Comparison of ENCODE assay signal across 10 cellular contexts in the genomic region with DNA sequence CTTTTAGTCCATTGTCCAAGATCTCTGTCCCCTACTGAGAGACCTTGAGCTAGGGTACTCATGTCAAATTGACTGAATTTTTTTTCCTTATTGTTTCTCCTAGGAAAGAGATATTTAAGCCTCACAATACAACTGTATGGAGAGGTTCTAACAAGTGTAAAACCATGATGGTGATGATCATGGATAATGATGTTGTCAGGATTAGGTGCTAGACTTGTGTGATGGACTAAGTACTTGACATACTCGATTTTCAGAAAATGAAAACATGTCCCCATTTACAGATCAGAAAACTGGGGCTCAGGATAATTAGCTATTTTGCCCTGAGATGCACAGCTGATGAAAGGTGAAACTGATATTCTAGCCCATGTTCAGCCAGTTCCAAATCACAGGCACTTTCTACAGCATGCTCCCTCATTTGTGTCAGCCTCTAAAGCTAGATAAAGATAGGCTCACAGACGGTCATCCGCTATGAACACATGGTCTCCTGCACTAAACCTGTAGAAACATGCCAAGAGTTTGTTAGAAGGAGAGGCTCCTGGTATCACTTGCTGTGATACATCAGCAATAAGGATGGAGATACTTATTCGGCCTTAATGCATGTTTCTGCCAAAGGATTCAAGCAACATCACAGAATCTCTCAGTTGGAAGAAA.
DNase-seq lines count a peak whose midpoint lies in the region; ATAC-seq and TF ChIP-seq lines count a peak whose summit lies in the region.
"Had no signal": no experiment of that assay in that cellular context is flagged by ENCODE, and none has a peak within 500 bp of the region (broad histone marks: within the 10 kb centered on the region; RNA-seq: fewer than 3 reads in every experiment).

No MANE protein-coding gene starts in this region.

- H3K79me2 ChIP-seq in ACC112 (ENCODE audit: control insufficient read depth, insufficient read depth, low read length, unreplicated experiment), result peaks cover 72% of the 10 kb centered on the region

- H3K4me1 ChIP-seq in ACC112 (ENCODE audit: control insufficient read depth, insufficient read depth, low read length, unreplicated experiment), result peaks cover 71% of the 10 kb centered on the region

- H3K4me3 ChIP-seq in ACC112 (ENCODE audit: low read depth, low read length) (no peak overlapping the region), brain microvascular endothelial cell (ENCODE audit: low read depth, low read length) (no peak overlapping the region)
- H3K4me3 ChIP-seq: SK-N-MC had no signal

- H3K27ac Mint-ChIP-seq in HFFc6, result peak overlapping the region; percentile 89
- peak overlapping the region; percentile 89 to 97 for H3K27ac Mint-ChIP-seq in natural killer cell treated with Interleukin-12 subunit alpha and Interleukin-12 subunit beta and Interleukin-15 and Interleukin-18, amount 100 ng/mL, for 72 hours

- peaks cover 75% of the 10 kb centered on the region for H3K4me1 Mint-ChIP-seq in HFFc6 (ENCODE audit: low read depth)
- peaks cover 43 to 52% of the 10 kb centered on the region in 2 donors for H3K4me1 Mint-ChIP-seq in natural killer cell treated with Interleukin-12 subunit alpha and Interleukin-12 subunit beta and Interleukin-15 and Interleukin-18, amount 100 ng/mL, for 72 hours (ENCODE audit: low read depth in 2 of 2)

- peaks cover 21% of the 10 kb centered on the region for H3K36me3 Mint-ChIP-seq in HFFc6 (ENCODE audit: low read depth)
- no peaks in the 10 kb centered on the region for H3K36me3 Mint-ChIP-seq in natural killer cell treated with Interleukin-12 subunit alpha and Interleukin-12 subunit beta and Interleukin-15 and Interleukin-18, amount 100 ng/mL, for 72 hours

- H3K9me3 Mint-ChIP-seq in HFFc6, result no peaks in the 10 kb centered on the region
- H3K9me3 Mint-ChIP-seq in natural killer cell treated with Interleukin-12 subunit alpha and Interleukin-12 subunit beta and Interleukin-15 and Interleukin-18, amount 100 ng/mL, for 72 hours, result no peaks in the 10 kb centered on the region

- H3K27me3 ChIP-seq in ACC112 (ENCODE audit: insufficient read depth, low read length) (no peaks in the 10 kb centered on the region), brain microvascular endothelial cell (replicated peaks) (no peaks in the 10 kb centered on the region)

- no peak for DNase-seq in HFFc6
- no peak for DNase-seq in brain microvascular endothelial cell
- DNase-seq in natural killer cell treated with Interleukin-12 subunit alpha and Interleukin-12 subunit beta and Interleukin-15 and Interleukin-18, amount 100 ng/mL, for 72 hours (ENCODE audit: low spot score), result no peak
- no peak for DNase-seq in effector CD4-positive, alpha-beta T cell
- DNase-seq: NCI-H2029 had no signal

- peaks cover 3% of the 10 kb centered on the region; the same call in 1 of the 2 replicates for H3K36me3 ChIP-seq in ACC112 (ENCODE audit: insufficient read depth, low read length)
- peaks cover 2% of the 10 kb centered on the region for H3K36me3 ChIP-seq in brain microvascular endothelial cell (replicated peaks)

- TF ChIP-seq CTCF in HFFc6 (IDR thresholded peaks at IDR 0.05) (no peak), brain microvascular endothelial cell (IDR thresholded peaks at IDR 0.05; ENCODE audit: low read depth, low read length, missing control alignments) (no peak)

- no peak overlapping the region for H2AFZ ChIP-seq in ACC112 (ENCODE audit: low read length, unreplicated experiment)

- ATAC-seq in natural killer cell treated with Interleukin-12 subunit alpha and Interleukin-12 subunit beta and Interleukin-15 and Interleukin-18, amount 100 ng/mL, for 72 hours, result no peak
- ATAC-seq in GM19324 (IDR thresholded peaks at IDR 0.05; ENCODE audit: low FRiP score, unreplicated experiment) (no peak), GM21825 (IDR thresholded peaks at IDR 0.05; ENCODE audit: unreplicated experiment) (no peak), GM21360 (IDR thresholded peaks at IDR 0.05; ENCODE audit: unreplicated experiment) (no peak)

- no peak overlapping the region; the same call in 1 of the 2 replicates for H3K4me3 Mint-ChIP-seq in HFFc6
- peak overlapping the region; percentile 82 for H3K4me3 Mint-ChIP-seq in natural killer cell treated with Interleukin-12 subunit alpha and Interleukin-12 subunit beta and Interleukin-15 and Interleukin-18, amount 100 ng/mL, for 72 hours

- H3K27ac ChIP-seq in ACC112 (ENCODE audit: low read depth, low read length) (peak overlapping the region; percentile 94), brain microvascular endothelial cell (peak overlapping the region; percentile 98)
- H3K27ac ChIP-seq: SK-N-MC had no signal

- no peaks in the 10 kb centered on the region; the same call in 1 of the 2 replicates for H3K27me3 Mint-ChIP-seq in HFFc6 (ENCODE audit: insufficient read depth)
- H3K27me3 Mint-ChIP-seq in natural killer cell treated with Interleukin-12 subunit alpha and Interleukin-12 subunit beta and Interleukin-15 and Interleukin-18, amount 100 ng/mL, for 72 hours, result no peaks in the 10 kb centered on the region

- in situ Hi-C loops in brain microvascular endothelial cell (cut with HindIII; ENCODE audit: low pct_ligation_motif_present, low sequenced_read_pairs), result no loop called here
